ENCODE assay signal across 11 cellular contexts in the genomic region with DNA sequence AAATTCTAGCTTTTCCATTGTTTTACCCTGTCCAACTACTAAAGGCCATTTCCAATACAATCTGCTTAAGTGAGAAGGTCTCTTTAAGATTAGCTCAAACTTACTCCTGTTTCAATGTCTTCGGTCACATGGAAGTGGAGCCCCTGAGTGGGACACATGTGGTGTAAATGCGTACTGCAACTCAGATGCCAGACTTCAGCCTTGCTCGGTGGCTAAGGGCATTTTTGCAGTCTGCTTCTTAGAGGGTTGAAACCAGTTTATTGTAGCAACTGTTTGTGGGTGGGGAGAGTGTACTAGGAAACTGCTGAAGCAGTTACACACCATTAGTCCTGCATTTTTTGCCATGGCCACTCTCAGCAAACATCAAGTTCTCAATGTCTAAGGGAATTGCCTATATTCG.
A peak's percentile ranks its signal among the peaks of the same experiment; 100 is the strongest.
DNase-seq lines count a peak whose midpoint lies in the region; ATAC-seq and TF ChIP-seq lines count a peak whose summit lies in the region.
"Had no signal": no experiment of that assay in that cellular context is flagged by ENCODE, and none has a peak within 500 bp of the region (broad histone marks: within the 10 kb centered on the region; RNA-seq: fewer than 3 reads in every experiment).

No MANE protein-coding gene starts in this region.

- peaks cover 2% of the 10 kb centered on the region; the same call in 1 of the 3 replicates for H3K36me3 Mint-ChIP-seq in GM23338 (ENCODE audit: low read depth)

- H3K9me3 Mint-ChIP-seq in GM23338, result no peaks in the 10 kb centered on the region
- H3K9me3 Mint-ChIP-seq: activated T-cell treated with anti-CD3 and anti-CD28 coated beads, Interleukin-2, amount 50 U/mL, for 72 hours had no signal

- H3K27ac ChIP-seq in AG04450 (ENCODE audit: low read depth, low read length), result no peak overlapping the region
- no peak overlapping the region; the same call in 1 of the 2 replicates for H3K27ac ChIP-seq in GM23338 (ENCODE audit: low read depth)
- no peak overlapping the region for H3K27ac ChIP-seq in RWPE2 (ENCODE audit: poor library complexity, severe bottlenecking)

- no peak overlapping the region for H3K4me3 Mint-ChIP-seq in GM23338
- H3K4me3 Mint-ChIP-seq: activated T-cell treated with anti-CD3 and anti-CD28 coated beads, Interleukin-2, amount 50 U/mL, for 72 hours had no signal

- H4K20me1 ChIP-seq in GM23338 (replicated peaks; ENCODE audit: insufficient read depth), result no peaks in the 10 kb centered on the region

- POLR2A ChIA-PET in AG04450 (lab: Yijun Ruan, JAX), result interaction anchor here (0.6 kb wide), 4 partner anchors 9 to 477 kb away, joined by 3 to 7 read pairs (median 5); no protein-coding TSS in a partner anchor

- CTCF ChIA-PET in AG04450 (lab: Charles Lee), result interaction anchor here (0.6 to 1.0 kb wide), 7 partner anchors 10 to 566 kb away, joined by 3 to 10 read pairs (median 3); no protein-coding TSS in a partner anchor

- H3K79me2 ChIP-seq in GM23338 (replicated peaks; ENCODE audit: insufficient read depth), result no peaks in the 10 kb centered on the region; the same call in 1 of the 2 replicates

- DNase-seq in AG04450 (ENCODE audit: low read depth, low spot score), result no peak
- peak; percentile 79 for DNase-seq in GM23338 (ENCODE audit: low spot score)
- no peak for DNase-seq in RWPE2 (ENCODE audit: low spot score)
- DNase-seq in left ventricle myocardium superior, result no peak
- no peak for DNase-seq in SIG-M5 (lab: John Stamatoyannopoulos, UW)
- DNase-seq in COR-L47 (lab: John Stamatoyannopoulos, UW), result no peak
- DNase-seq: activated T-cell treated with anti-CD3 and anti-CD28 coated beads, Interleukin-2, amount 50 U/mL, for 72 hours; GF-D8; NCI-H748 treated with DMSO at 0.1 percent for 48 hours had no signal

- peaks cover 6% of the 10 kb centered on the region for H3K27me3 Mint-ChIP-seq in GM23338 (ENCODE audit: insufficient read depth, low read depth, poor library complexity)

- no peaks in the 10 kb centered on the region for H3K27me3 ChIP-seq in AG04450 (ENCODE audit: control insufficient read depth, insufficient read depth, low read length)
- no peaks in the 10 kb centered on the region for H3K27me3 ChIP-seq in GM23338 (ENCODE audit: insufficient read depth)
- no peaks in the 10 kb centered on the region for H3K27me3 ChIP-seq in RWPE2 (ENCODE audit: insufficient read depth, poor library complexity, severe bottlenecking)

- H3K4me1 Mint-ChIP-seq in GM23338, result peaks cover 41% of the 10 kb centered on the region

- no peak overlapping the region for H2AFZ ChIP-seq in GM23338

- H3K4me3 ChIP-seq in AG04450 (ENCODE audit: low read depth, low read length) (no peak overlapping the region), GM23338 (no peak overlapping the region), RWPE2 (ENCODE audit: severe bottlenecking) (no peak overlapping the region)

- H3K27ac Mint-ChIP-seq in GM23338, result peak overlapping the region; percentile 24; the same call in 1 of the 2 replicates
- H3K27ac Mint-ChIP-seq: activated T-cell treated with anti-CD3 and anti-CD28 coated beads, Interleukin-2, amount 50 U/mL, for 72 hours had no signal

- H3K36me3 ChIP-seq in GM23338 (ENCODE audit: insufficient read depth) (no peaks in the 10 kb centered on the region), RWPE2 (ENCODE audit: low read depth) (no peaks in the 10 kb centered on the region)

- no peaks in the 10 kb centered on the region for H3K9me3 ChIP-seq in AG04450 (ENCODE audit: control insufficient read depth, insufficient read depth, low read length)
- no peaks in the 10 kb centered on the region for H3K9me3 ChIP-seq in RWPE2 (ENCODE audit: severe bottlenecking)

- no peak overlapping the region for H3K4me2 ChIP-seq in GM23338

- ATAC-seq in GM23338 (peak; percentile 89), RWPE2 (ENCODE audit: low read depth) (0 out of 3 replicates have a peak, but pooled peaks have one; percentile 10), left ventricle myocardium superior (peak; percentile 35), GM21360 (IDR thresholded peaks at IDR 0.05; ENCODE audit: unreplicated experiment) (no peak), HG03025 (IDR thresholded peaks at IDR 0.05; ENCODE audit: low FRiP score, unreplicated experiment) (no peak)
- ATAC-seq: activated T-cell treated with anti-CD3 and anti-CD28 coated beads, Interleukin-2, amount 50 U/mL, for 72 hours had no signal

- H3K4me1 ChIP-seq in GM23338 (ENCODE audit: insufficient read depth) (peaks cover 28% of the 10 kb centered on the region), RWPE2 (ENCODE audit: insufficient read depth, poor library complexity, severe bottlenecking) (peaks cover 14% of the 10 kb centered on the region)

- intact Hi-C loops in left ventricle myocardium superior (cut with micrococcal nuclease), result no loop called here

- peak; percentile 32 for TF ChIP-seq CTCF in AG04450 (IDR thresholded peaks at IDR 0.05; ENCODE audit: low read depth, low read length)
- TF ChIP-seq CTCF in GM23338 (conservative IDR thresholded peaks at IDR 0.05; ENCODE audit: low read depth in 2 of 2), result peak; percentile 20 to 40; a peak in 3 of 4 replicates
- no peak for TF ChIP-seq CTCF in RWPE2 (IDR thresholded peaks at IDR 0.05; ENCODE audit: poor library complexity, severe bottlenecking)

- no peaks in the 10 kb centered on the region for H3F3A ChIP-seq in GM23338 (replicated peaks; ENCODE audit: low read depth)

- H3K9me2 ChIP-seq in GM23338 (ENCODE audit: insufficient read depth), result no peaks in the 10 kb centered on the region

TF ChIP-seq in GM23338, 12 proteins besides CTCF, POLR2A, EP300 and RAD21 (continues in another document):
- TF ChIP-seq POLR2AphosphoS5 (IDR thresholded peaks at IDR 0.05; ENCODE audit: low read depth) (no peak), EZH2phosphoT487 (IDR thresholded peaks at IDR 0.05; ENCODE audit: unreplicated experiment) (no peak), CREB1 (CRISPR knock-in tag; IDR thresholded peaks at IDR 0.05; ENCODE audit: low read depth) (no peak), STAT1 (IDR thresholded peaks at IDR 0.05; ENCODE audit: unreplicated experiment) (no peak), EZH2 (IDR thresholded peaks at IDR 0.05; ENCODE audit: low read depth, unreplicated experiment) (no peak), NANOG (IDR thresholded peaks at IDR 0.05; ENCODE audit: borderline replicate concordance) (no peak), ZNF331 (CRISPR knock-in tag; IDR thresholded peaks at IDR 0.05; ENCODE audit: low read depth) (no peak), JUNB (IDR thresholded peaks at IDR 0.05; ENCODE audit: unreplicated experiment) (no peak)
- TF ChIP-seq, protein P1, sequence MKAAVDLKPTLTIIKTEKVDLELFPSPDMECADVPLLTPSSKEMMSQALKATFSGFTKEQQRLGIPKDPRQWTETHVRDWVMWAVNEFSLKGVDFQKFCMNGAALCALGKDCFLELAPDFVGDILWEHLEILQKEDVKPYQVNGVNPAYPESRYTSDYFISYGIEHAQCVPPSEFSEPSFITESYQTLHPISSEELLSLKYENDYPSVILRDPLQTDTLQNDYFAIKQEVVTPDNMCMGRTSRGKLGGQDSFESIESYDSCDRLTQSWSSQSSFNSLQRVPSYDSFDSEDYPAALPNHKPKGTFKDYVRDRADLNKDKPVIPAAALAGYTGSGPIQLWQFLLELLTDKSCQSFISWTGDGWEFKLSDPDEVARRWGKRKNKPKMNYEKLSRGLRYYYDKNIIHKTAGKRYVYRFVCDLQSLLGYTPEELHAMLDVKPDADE (IDR thresholded peaks at IDR 0.05), result no peak

Comparison
In these comparisons a context has a peak if more than half of its experiments do, and no peak if none do; other contexts are left out.
1. ATAC-seq: peak in GM23338 (single experiment), RWPE2 (single experiment) and left ventricle myocardium superior (single experiment); none in GM21360 (single experiment) and HG03025 (single experiment).